8 cellular contexts compared by ENCODE assay signal in genomic region chr9:96419691-96419969, GRCh38. TPM values are rescaled to one million over a fixed set of nuclear protein-coding genes. Genes with fewer than 3 reads are reported as not detected.
DNase-seq lines count a peak whose midpoint lies in the region; ATAC-seq and TF ChIP-seq lines count a peak whose summit lies in the region.

No MANE protein-coding gene starts in this region.

- CTCF ChIA-PET in AG04449 (lab: Yijun Ruan, JAX) = interaction anchor here (1.1 to 1.5 kb wide), 2 partner anchors 198 to 237 kb away, joined by 3 read pairs; no protein-coding TSS in a partner anchor

- peak overlapping the region; percentile 78 for H3K27ac ChIP-seq in muscle layer of duodenum (ENCODE audit: low read length)

- H3K4me1 ChIP-seq in muscle layer of duodenum (ENCODE audit: control insufficient read depth in 1 of 2, insufficient read depth in 2 of 2, low read length in 2 of 2) = peaks cover 5 to 26% of the 10 kb centered on the region in 2 donors

- no peaks in the 10 kb centered on the region for H3K36me3 ChIP-seq in muscle layer of duodenum (ENCODE audit: control insufficient read depth in 1 of 2, insufficient read depth in 2 of 2, low read length in 2 of 2)

- no peak for TF ChIP-seq CTCF in AG04449 (IDR thresholded peaks at IDR 0.05; ENCODE audit: insufficient read depth, low read length, missing control alignments)

- DNase-seq in AG04449 (ENCODE audit: low read depth, low spot score) (no peak), cerebellar cortex (ENCODE audit: low spot score) (peak; percentile 21)
- no peak for DNase-seq in Jurkat, Clone E6-1 (ENCODE audit: low read depth, low spot score)

- POLR2A ChIA-PET in AG04449 (lab: Yijun Ruan, JAX) = interaction anchor here (0.7 kb wide), 1 partner anchor 16 kb away, joined by 3 read pairs; no protein-coding TSS in a partner anchor

- H3K4me3 ChIP-seq in AG04449 (ENCODE audit: low read depth, low read length) (peak overlapping the region; percentile 71), muscle layer of duodenum (ENCODE audit: low read depth in 1 of 2, low read length in 2 of 2) (peak overlapping the region; percentile 70 to 97)
- H3K4me3 ChIP-seq in Jurkat, Clone E6-1 (ENCODE audit: low read length) = peak overlapping the region; percentile 80

- no peaks in the 10 kb centered on the region for H3K9me3 ChIP-seq in muscle layer of duodenum (ENCODE audit: control insufficient read depth in 1 of 2, low read length in 2 of 2)

- ATAC-seq in GM19395 (IDR thresholded peaks at IDR 0.05; ENCODE audit: unreplicated experiment) (no peak), GM18858 (IDR thresholded peaks at IDR 0.05; ENCODE audit: unreplicated experiment) (no peak), HG02571 (IDR thresholded peaks at IDR 0.05; ENCODE audit: unreplicated experiment) (no peak), GM19452 (IDR thresholded peaks at IDR 0.05; ENCODE audit: unreplicated experiment) (no peak)

- no peaks in the 10 kb centered on the region for H3K27me3 ChIP-seq in muscle layer of duodenum (ENCODE audit: low read depth, low read length)

RNA-seq across cellular contexts. Expression of gene ZNF367, which starts 1.5 kb away (rescaled TPM):
- 10.6 TPM for polyA plus RNA-seq in Jurkat, Clone E6-1 (2012; ENCODE audit: insufficient read depth, insufficient read length)

RNA-seq across cellular contexts. Expression of gene HABP4, which starts 30.3 kb away (rescaled TPM):
- 13.6 TPM for polyA plus RNA-seq in Jurkat, Clone E6-1 (2012; ENCODE audit: insufficient read depth, insufficient read length)

RNA-seq across cellular contexts. Expression of gene SLC35D2, which starts 36.1 kb away (rescaled TPM):
- not detected for polyA plus RNA-seq in Jurkat, Clone E6-1 (2012; ENCODE audit: insufficient read depth, insufficient read length)
